In the genomic region with DNA sequence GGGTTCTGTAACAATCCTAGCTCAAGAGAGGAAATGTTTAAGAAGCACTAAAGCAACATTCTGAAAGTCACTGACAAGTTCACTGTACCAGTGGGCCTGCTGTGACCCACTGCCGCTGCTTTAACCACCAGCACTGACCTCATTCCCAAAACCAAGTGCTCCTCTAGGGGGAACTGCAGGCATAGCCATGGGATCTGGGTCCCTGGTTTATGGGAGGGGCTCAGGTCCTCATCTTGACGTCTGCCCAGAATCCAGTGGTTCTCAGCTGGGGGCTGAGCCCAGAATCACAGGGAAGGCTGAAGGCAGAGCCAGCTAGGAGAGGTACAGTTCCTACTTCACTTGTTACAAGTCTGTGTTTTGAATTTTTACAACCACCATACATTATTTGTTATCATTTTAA, we compare ENCODE assay signal across 8 cellular contexts. TPM values are rescaled to one million over a fixed set of nuclear protein-coding genes. Genes with fewer than 3 reads are reported as not detected.
DNase-seq lines count a peak whose midpoint lies in the region; TF ChIP-seq lines count a peak whose summit lies in the region.

No MANE protein-coding gene starts in this region.

- H3K4me3 ChIP-seq in WI38 (ENCODE audit: low read depth, low read length) (no peak overlapping the region), thyroid gland (replicated peaks in 1 of 3) (no peak overlapping the region)

- H3K4me1 ChIP-seq in thyroid gland, result peaks cover 20 to 29% of the 10 kb centered on the region in 2 donors

- intact Hi-C loops in thyroid gland (cut with DNase I), result no loop called here

- peak overlapping the region; percentile 23 to 84 (median 69) for H3K27ac ChIP-seq in thyroid gland

- H3K27me3 ChIP-seq in thyroid gland, result no peaks in the 10 kb centered on the region

- no peak for TF ChIP-seq POLR2A in thyroid gland (IDR thresholded peaks at IDR 0.05)

- TF ChIP-seq CTCF in WI38 (IDR thresholded peaks at IDR 0.05; ENCODE audit: low read depth, low read length), result peak; percentile 23
- peak in 4 of 6 experiments; percentile 13 to 42 (median 26) for TF ChIP-seq CTCF in thyroid gland (IDR thresholded peaks at IDR 0.05)

- peak; percentile 52 for DNase-seq in activated CD8-positive, alpha-beta memory T cell treated with anti-CD3 and anti-CD28 coated beads for 24 hours
- no peak for DNase-seq in activated CD8-positive, alpha-beta memory T cell treated with anti-CD3 and anti-CD28 coated beads, Interleukin-2, amount 50 U/mL, for 4 hours
- DNase-seq in hepatic stellate cell (ENCODE audit: low spot score) (peak; percentile 19), thyroid gland (peak; percentile 53 to 54), MV-4-11 (lab: John Stamatoyannopoulos, UW) (no peak), NCI-H146 (lab: John Stamatoyannopoulos, UW) (no peak), CD1c-positive myeloid dendritic cell (ENCODE audit: extremely low spot score) (no peak)

- no peaks in the 10 kb centered on the region for H3K9me3 ChIP-seq in thyroid gland

- H3K36me3 ChIP-seq in thyroid gland, result no peaks in the 10 kb centered on the region

- 44 to 47% methylated on average over 2 of the region's 2 CpGs for WGBS in thyroid gland, 2 donors

RNA-seq across cellular contexts. Expression of a gene that starts 36.1 kb away (rescaled TPM):
- 10 to 100 TPM; 25.4 to 38.2 (median 29.9) TPM for total RNA-seq in thyroid gland

Comparison
In these comparisons a context has a peak if more than half of its experiments do, and no peak if none do; other contexts are left out.
1. DNase-seq: peak in activated CD8-positive, alpha-beta memory T cell treated with anti-CD3 and anti-CD28 coated beads for 24 hours (single experiment), hepatic stellate cell (single experiment) and thyroid gland (2 of 2); none in activated CD8-positive, alpha-beta memory T cell treated with anti-CD3 and anti-CD28 coated beads, Interleukin-2, amount 50 U/mL, for 4 hours (single experiment), MV-4-11 (single experiment), NCI-H146 (single experiment) and CD1c-positive myeloid dendritic cell (single experiment).